Comparison of ENCODE assay signal across 11 cellular contexts in genomic region chr19:37683520-37683919, GRCh38.
"Had no signal": no experiment of that assay in that cellular context is flagged by ENCODE, and none has a peak within 500 bp of the region (broad histone marks: within the 10 kb centered on the region; RNA-seq: fewer than 3 reads in every experiment).

No MANE protein-coding gene starts in this region.

- DNase-seq: GM23248, GOT3, H7, H9, HCEC 1CT, HFFc6 had no signal

- H3K4me1 ChIP-seq: HAP-1 had no signal

- H3K36me3 ChIP-seq: HAP-1 had no signal

- H3K9ac ChIP-seq: GM23248 had no signal

- H2AFZ ChIP-seq: GM23248, GM23338 had no signal

- ATAC-seq: GM23338, HCT116 had no signal

- H3K27ac ChIP-seq: GM23248 had no signal

- H3K4me2 ChIP-seq: GM23338 had no signal

- FAIRE-seq: H1, H54 had no signal

- H3K9me3 ChIP-seq: HAP-1 had no signal

- H3K4me3 ChIP-seq: GM23248, GM23338, HAP-1 had no signal
